ENCODE assay signal across 25 cellular contexts in the genomic region with DNA sequence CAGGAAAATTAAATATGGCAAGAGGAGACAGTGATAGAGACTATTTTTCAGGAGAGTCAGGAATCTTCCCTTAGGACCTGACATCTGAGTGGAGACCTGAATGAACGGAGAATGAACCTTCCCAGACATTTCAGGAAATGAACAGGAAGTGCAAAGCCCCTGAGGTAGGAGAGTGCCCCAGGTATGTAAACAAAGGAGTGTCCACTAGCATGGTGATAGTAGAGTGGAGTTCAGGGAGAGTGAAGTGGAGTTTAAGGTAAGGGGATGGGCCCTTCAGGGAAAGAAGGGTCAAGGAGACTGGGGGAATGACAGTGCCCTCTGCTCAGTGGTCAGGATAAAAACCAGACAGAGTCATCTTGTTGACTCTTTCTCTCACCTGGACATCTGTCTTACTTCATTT. TPM values are rescaled to one million over a fixed set of nuclear protein-coding genes. Genes with fewer than 3 reads are reported as not detected.
DNase-seq lines count a peak whose midpoint lies in the region; ATAC-seq and TF ChIP-seq lines count a peak whose summit lies in the region.
"Had no signal": no experiment of that assay in that cellular context is flagged by ENCODE, and none has a peak within 500 bp of the region (broad histone marks: within the 10 kb centered on the region; RNA-seq: fewer than 3 reads in every experiment).

No MANE protein-coding gene starts in this region.

- no peak overlapping the region for H3K27ac Mint-ChIP-seq in Calu3 (ENCODE audit: unreplicated experiment)
- peak overlapping the region; percentile 6 to 47 (median 17) for H3K27ac Mint-ChIP-seq in nephron
- H3K27ac Mint-ChIP-seq: CD4-positive, alpha-beta memory T cell had no signal

- 40% methylated on average over 1 of the region's 1 CpG for WGBS in hepatocyte (ENCODE audit: low lambda C conversion rate, missing lambda C conversion rate)

- CTCF ChIA-PET in Calu3 (lab: Charles Lee) = interaction anchor here (1.0 kb wide), 1 partner anchor 38 kb away, joined by 7 read pairs; no protein-coding TSS in a partner anchor
- CTCF ChIA-PET in HEK293 (lab: Yijun Ruan, JAX) = no interaction called here

- H4K20me1 ChIP-seq in hepatocyte (ENCODE audit: insufficient read depth, poor library complexity, severe bottlenecking) = no peaks in the 10 kb centered on the region
- H4K20me1 ChIP-seq: BLaER1 treated with 17β-estradiol and CSF1 and Interleukin-3, amounts not matched to agents 10 nM and 100 nM had no signal

- no peak overlapping the region for H3K4me2 ChIP-seq in hepatocyte
- H3K4me2 ChIP-seq: A549 had no signal

- H3K4me1 ChIP-seq in HEK293 (ENCODE audit: control insufficient read depth, insufficient read depth, low read length) (peaks cover 9% of the 10 kb centered on the region; the same call in 1 of the 2 replicates), hepatocyte (ENCODE audit: insufficient read depth) (peaks cover 44% of the 10 kb centered on the region)

- H3K27ac ChIP-seq in HEK293 (ENCODE audit: extremely low read depth, low read depth, low read length) (no peak overlapping the region), hepatocyte (peak overlapping the region; percentile 57)
- H3K27ac ChIP-seq: A549; BLaER1 treated with 17β-estradiol and CSF1 and Interleukin-3, amounts not matched to agents 10 nM and 100 nM; SK-N-MC had no signal

- H3K9me3 ChIP-seq in HEK293 (ENCODE audit: control insufficient read depth, insufficient read depth, low read depth, low read length) (no peaks in the 10 kb centered on the region), hepatocyte (ENCODE audit: low read depth) (no peaks in the 10 kb centered on the region)

- intact Hi-C loops in Calu3 (cut with micrococcal nuclease; ENCODE audit: unreplicated experiment) = no loop called here

- H3K79me2 ChIP-seq in hepatocyte = no peaks in the 10 kb centered on the region

- no peaks in the 10 kb centered on the region for H3K27me3 ChIP-seq in hepatocyte
- H3K27me3 ChIP-seq: BLaER1 treated with 17β-estradiol and CSF1 and Interleukin-3, amounts not matched to agents 10 nM and 100 nM had no signal

- H3K27me3 Mint-ChIP-seq in Calu3 (ENCODE audit: unreplicated experiment) = peaks cover 57% of the 10 kb centered on the region
- no peaks in the 10 kb centered on the region for H3K27me3 Mint-ChIP-seq in nephron (ENCODE audit: low read depth)

- peaks cover 19% of the 10 kb centered on the region for H3K4me1 Mint-ChIP-seq in Calu3 (ENCODE audit: low read depth, unreplicated experiment)
- peaks cover 57% of the 10 kb centered on the region for H3K4me1 Mint-ChIP-seq in nephron
- H3K4me1 Mint-ChIP-seq: CD4-positive, alpha-beta memory T cell had no signal

- H3K9me3 Mint-ChIP-seq in Calu3 (ENCODE audit: low read depth, unreplicated experiment) = peaks cover 14% of the 10 kb centered on the region
- H3K9me3 Mint-ChIP-seq in nephron = peaks cover 10% of the 10 kb centered on the region

- H3K4me3 Mint-ChIP-seq in Calu3 (ENCODE audit: low read depth, unreplicated experiment) = no peak overlapping the region
- no peak overlapping the region for H3K4me3 Mint-ChIP-seq in nephron
- H3K4me3 Mint-ChIP-seq: CD4-positive, alpha-beta memory T cell had no signal

- BruUV-seq in Calu3 (replicated peaks; lab: Mats Ljungman, UMichigan) = no TSS peak

- no peak overlapping the region for H2AFZ ChIP-seq in hepatocyte

- H3K36me3 ChIP-seq in HEK293 (ENCODE audit: control insufficient read depth in 2 of 2, insufficient read depth in 1 of 2, low read length in 2 of 2) (no peaks in the 10 kb centered on the region), hepatocyte (replicated peaks; ENCODE audit: insufficient read depth, low read depth) (no peaks in the 10 kb centered on the region)
- H3K36me3 ChIP-seq: BLaER1 treated with 17β-estradiol and CSF1 and Interleukin-3, amounts not matched to agents 10 nM and 100 nM had no signal

- no peaks in the 10 kb centered on the region for H3K9me2 ChIP-seq in hepatocyte (replicated peaks; ENCODE audit: insufficient read depth)

- ATAC-seq in HG03280 (IDR thresholded peaks at IDR 0.05; ENCODE audit: unreplicated experiment) = no peak
- ATAC-seq: A549, K562, Panc1 had no signal

- TF ChIP-seq CTCF in Calu3 (IDR thresholded peaks at IDR 0.05; ENCODE audit: unreplicated experiment) = no peak
- no peak for TF ChIP-seq CTCF in HEK293 (tag by site-specific recombination; IDR thresholded peaks at IDR 0.05)
- TF ChIP-seq CTCF in hepatocyte (IDR thresholded peaks at IDR 0.05; ENCODE audit: poor library complexity) = no peak
- TF ChIP-seq CTCF in nephron (IDR thresholded peaks at IDR 0.05; ENCODE audit: unreplicated experiment in 3 of 3) = no peak

- peak; percentile 34 for DNase-seq in Calu3
- no peak for DNase-seq in hepatocyte (ENCODE audit: low spot score)
- DNase-seq in GM19240 (ENCODE audit: insufficient read length, low spot score) = no peak
- no peak for DNase-seq in hepatic stellate cell (ENCODE audit: low spot score)
- DNase-seq: AML-193; CD4-positive, alpha-beta memory T cell; COR-L47; HCEC 1CT; Kasumi-1; NCI-H1092 treated with DMSO at 0.1 percent for 48 hours; NCI-H1436; NCI-H1930; NCI-H2107; NCI-H526; SIG-M5 had no signal

- POLR2A ChIA-PET in HEK293 (lab: Yijun Ruan, JAX) = no interaction called here

- H3K4me3 ChIP-seq in HEK293 (ENCODE audit: low read depth, low read length) = no peak overlapping the region
- H3K4me3 ChIP-seq in hepatocyte = no peak overlapping the region
- H3K4me3 ChIP-seq: A549; BLaER1 treated with 17β-estradiol and CSF1 and Interleukin-3, amounts not matched to agents 10 nM and 100 nM; K562; SK-N-MC had no signal

- H3K36me3 Mint-ChIP-seq in Calu3 (ENCODE audit: insufficient read depth, unreplicated experiment) (no peaks in the 10 kb centered on the region), nephron (ENCODE audit: low read depth) (peaks cover 11% of the 10 kb centered on the region)
- H3K36me3 Mint-ChIP-seq: CD4-positive, alpha-beta memory T cell had no signal

TF ChIP-seq in HEK293, 187 proteins besides CTCF, POLR2A, EP300 and RAD21:
- no peak for TF ChIP-seq ZNF10 (tag by site-specific recombination; IDR thresholded peaks at IDR 0.05)
- peak; percentile 46; the same call in 1 of the 2 replicates for TF ChIP-seq ZNF623 (tag by site-specific recombination; IDR thresholded peaks at IDR 0.05)

RNA-seq across cellular contexts. Expression of gene MYBPH, which starts 19.3 kb away (rescaled TPM):
- not detected in 2 replicates for total RNA-seq in Calu3 (2022)
- not detected in 2 replicates for total RNA-seq in hepatocyte
- 0.70 TPM in 1 of 2 replicates, not detected in the other for polyA plus RNA-seq in hepatocyte
- total RNA-seq: CD4-positive, alpha-beta memory T cell; H1; K562; M059J had no signal
- polyA plus RNA-seq: A549; CD4-positive, alpha-beta memory T cell; H1 had no signal

RNA-seq across cellular contexts. Expression of gene ADORA1, which starts 28.8 kb away (rescaled TPM):
- total RNA-seq in Calu3 (2022) (1.5 and 1.7 TPM in 2 replicates), hepatocyte (2.3 and 2.4 TPM in 2 replicates)
- polyA plus RNA-seq in hepatocyte = 1.6 and 2.0 TPM in 2 replicates
- total RNA-seq: CD4-positive, alpha-beta memory T cell; K562 had no signal
- polyA plus RNA-seq: K562 had no signal

RNA-seq across cellular contexts. Expression of gene CHI3L1, which starts 30.2 kb away (rescaled TPM):
- total RNA-seq in Calu3 (2022) (not detected in 2 replicates), hepatocyte (8.4 and 12.8 TPM in 2 replicates)
- 21.8 and 25.3 TPM in 2 replicates for polyA plus RNA-seq in hepatocyte
- total RNA-seq: H1, K562, M059J had no signal
- polyA plus RNA-seq: CD4-positive, alpha-beta memory T cell; K562 had no signal
